ENCODE assay signal across 1 cellular context in the genomic region with DNA sequence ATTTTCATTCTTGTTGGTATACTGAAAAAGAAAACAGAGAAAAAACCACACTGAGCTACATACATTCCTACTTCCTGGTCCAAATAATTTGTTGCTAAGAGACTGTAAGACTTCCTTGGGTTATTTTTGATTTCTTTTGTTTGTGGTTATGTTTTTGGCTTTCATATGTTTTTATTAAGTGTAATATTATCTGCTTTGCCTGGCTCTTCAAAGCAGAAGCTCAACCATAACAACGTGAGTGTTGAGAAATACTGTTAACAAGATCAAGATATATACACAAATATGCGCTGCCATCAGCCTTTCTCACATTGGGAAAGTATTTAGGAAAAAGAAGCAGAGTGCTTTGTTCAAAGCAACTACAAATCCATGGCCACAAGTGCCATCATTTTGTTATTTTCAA.
TF ChIP-seq lines count a peak whose summit lies in the region.

No MANE protein-coding gene starts in this region.

TF ChIP-seq in IMR-90, 13 proteins besides CTCF, POLR2A, EP300 and RAD21:
- TF ChIP-seq USF2 (IDR thresholded peaks at IDR 0.05; ENCODE audit: low read depth, low read length) (no peak), SMC3 (IDR thresholded peaks at IDR 0.05; ENCODE audit: low read depth, low read length) (no peak), CEBPB (IDR thresholded peaks at IDR 0.05; ENCODE audit: low read depth, low read length) (peak; percentile 56; the same call in 1 of the 2 replicates), MAFK (IDR thresholded peaks at IDR 0.05; ENCODE audit: low read depth, low read length) (0 out of 2 replicates have a peak, but pooled peaks have one; percentile 15), MXI1 (IDR thresholded peaks at IDR 0.05; ENCODE audit: borderline replicate concordance, low read depth, low read length) (no peak), BHLHE40 (IDR thresholded peaks at IDR 0.05; ENCODE audit: low read depth, low read length) (peak; percentile 37; the same call in 1 of the 2 replicates), RCOR1 (IDR thresholded peaks at IDR 0.05; ENCODE audit: insufficient replicate concordance, low read length) (no peak), NFE2L2 (IDR thresholded peaks at IDR 0.05; ENCODE audit: low read depth, low read length) (no peak), ELK1 (IDR thresholded peaks at IDR 0.05; ENCODE audit: borderline replicate concordance, low read depth, low read length) (no peak), CHD1 (IDR thresholded peaks at IDR 0.05; ENCODE audit: low read depth, low read length) (no peak), RFX5 (IDR thresholded peaks at IDR 0.05; ENCODE audit: low read depth, low read length) (no peak), FOS (IDR thresholded peaks at IDR 0.05; ENCODE audit: low read depth, low read length) (no peak), MAZ (IDR thresholded peaks at IDR 0.05; ENCODE audit: borderline replicate concordance, low read depth, low read length) (no peak)
